Comparison of ENCODE assay signal across 34 cellular contexts in genomic region chr10:111486346-111486745, GRCh38.
"Had no signal": no experiment of that assay in that cellular context is flagged by ENCODE, and none has a peak within 500 bp of the region (broad histone marks: within the 10 kb centered on the region; RNA-seq: fewer than 3 reads in every experiment).

No MANE protein-coding gene starts in this region.

- H3K4me3 ChIP-seq: MG63 had no signal

- H3K36me3 ChIP-seq: MG63 had no signal

- DNase-seq: Karpas-422, Kasumi-1, MG63, MM.1S, MV-4-11, NCI-H1048, NCI-H1092, NCI-H1092 treated with DMSO at 0.1 percent for 48 hours, NCI-H1105, NCI-H1105 treated with DMSO at 0.1 percent for 48 hours, NCI-H1417, NCI-H1417 treated with DMSO at 0.1 percent for 48 hours, NCI-H1436, NCI-H1436 treated with DMSO at 0.1 percent for 48 hours, NCI-H146, NCI-H1694, NCI-H1694 treated with DMSO at 0.1 percent for 48 hours, NCI-H187, NCI-H187 treated with DMSO at 0.1 percent for 48 hours, NCI-H1930, NCI-H2029, NCI-H2029 treated with DMSO at 0.1 percent for 48 hours, NCI-H2081, NCI-H2081 treated with DMSO at 0.1 percent for 48 hours, NCI-H2107, NCI-H2171, NCI-H2171 treated with DMSO at 0.1 percent for 48 hours, NCI-H2227 treated with DMSO at 0.1 percent for 48 hours, NCI-H226, NCI-H345, NCI-H446, NCI-H510A, NCI-H510A treated with DMSO at 0.1 percent for 48 hours, NCI-H524 had no signal

- H3K27me3 ChIP-seq: MG63 had no signal

- H3K9me3 ChIP-seq: MG63 had no signal
